In genomic region chr6:87701676-87702588, GRCh38 we compare ENCODE assay signal across 1 cellular context.
TF ChIP-seq lines count a peak whose summit lies in the region.

AKIRIN2 (minus strand) TSS chr6:87702233; CDS start chr6:87701684, 549 bp downstream.

TF ChIP-seq in HepG2, 621 proteins besides CTCF, POLR2A, EP300 and RAD21 (continued from another document and continues in another):
- TF ChIP-seq TFE3 (CRISPR knock-in tag; IDR thresholded peaks at IDR 0.05): 0 out of 2 replicates have a peak, but pooled peaks have one; percentile 57
- TF ChIP-seq ZNF788 (CRISPR knock-in tag; IDR thresholded peaks at IDR 0.05; ENCODE audit: borderline replicate concordance): peak; percentile 62; the same call in 1 of the 2 replicates
- TF ChIP-seq RERE (CRISPR knock-in tag; IDR thresholded peaks at IDR 0.05; ENCODE audit: low read depth): no peak; the same call in 1 of the 2 replicates
- TF ChIP-seq FOSL1 (CRISPR knock-in tag; IDR thresholded peaks at IDR 0.05; ENCODE audit: borderline replicate concordance): no peak
- no peak; the same call in 1 of the 2 replicates for TF ChIP-seq ZC3H13 (CRISPR knock-in tag; IDR thresholded peaks at IDR 0.05)
- no peak for TF ChIP-seq EEA1 (CRISPR knock-in tag; IDR thresholded peaks at IDR 0.05; ENCODE audit: borderline replicate concordance)
- peak; percentile 79 for TF ChIP-seq SP2 (CRISPR knock-in tag; IDR thresholded peaks at IDR 0.05)
- TF ChIP-seq ZNF337 (CRISPR knock-in tag; IDR thresholded peaks at IDR 0.05; ENCODE audit: borderline replicate concordance, low read depth): no peak; the same call in 1 of the 2 replicates
- TF ChIP-seq CHD2 (IDR thresholded peaks at IDR 0.05; ENCODE audit: low read depth, low read length): no peak
- TF ChIP-seq ZNF607 (CRISPR knock-in tag; IDR thresholded peaks at IDR 0.05; ENCODE audit: borderline replicate concordance): no peak
- peak; percentile 68 for TF ChIP-seq PHF8 (CRISPR knock-in tag; IDR thresholded peaks at IDR 0.05)
- TF ChIP-seq TEF (CRISPR knock-in tag; IDR thresholded peaks at IDR 0.05): no peak; the same call in 1 of the 2 replicates
- no peak for TF ChIP-seq PRMT3 (CRISPR knock-in tag; IDR thresholded peaks at IDR 0.05; ENCODE audit: borderline replicate concordance, low read depth)
- no peak for TF ChIP-seq IKZF1 (IDR thresholded peaks at IDR 0.05)
- TF ChIP-seq ZBTB49 (CRISPR knock-in tag; IDR thresholded peaks at IDR 0.05; ENCODE audit: borderline replicate concordance): peak; percentile 10; the same call in 1 of the 2 replicates
- TF ChIP-seq SAP130 (CRISPR knock-in tag; IDR thresholded peaks at IDR 0.05; ENCODE audit: low read depth): peak; percentile 92
- TF ChIP-seq TGIF2 (CRISPR knock-in tag; IDR thresholded peaks at IDR 0.05): peak; percentile 34; the same call in 1 of the 2 replicates
- peak; percentile 87 for TF ChIP-seq HOXA3 (CRISPR knock-in tag; IDR thresholded peaks at IDR 0.05)
- no peak for TF ChIP-seq KLF11 (CRISPR knock-in tag; IDR thresholded peaks at IDR 0.05)
- TF ChIP-seq GPN1 (CRISPR knock-in tag; IDR thresholded peaks at IDR 0.05; ENCODE audit: borderline replicate concordance): no peak
- peak; percentile 18; the same call in 1 of the 2 replicates for TF ChIP-seq FOXP4 (CRISPR knock-in tag; IDR thresholded peaks at IDR 0.05)
- no peak for TF ChIP-seq ZNF558 (CRISPR knock-in tag; IDR thresholded peaks at IDR 0.05; ENCODE audit: borderline replicate concordance)
- TF ChIP-seq ZFP90 (CRISPR knock-in tag; IDR thresholded peaks at IDR 0.05; ENCODE audit: borderline replicate concordance): no peak
- no peak for TF ChIP-seq ZNF33A (CRISPR knock-in tag; IDR thresholded peaks at IDR 0.05; ENCODE audit: borderline replicate concordance)
- TF ChIP-seq MIXL1 (CRISPR knock-in tag; IDR thresholded peaks at IDR 0.05): no peak
- peak; percentile 73; the same call in 1 of the 2 replicates for TF ChIP-seq AFF4 (CRISPR knock-in tag; IDR thresholded peaks at IDR 0.05)
- TF ChIP-seq ZNF441 (CRISPR knock-in tag; IDR thresholded peaks at IDR 0.05; ENCODE audit: borderline replicate concordance): 0 out of 2 replicates have a peak, but pooled peaks have one; percentile 37
- TF ChIP-seq MNT (IDR thresholded peaks at IDR 0.05): peak; percentile 41
- TF ChIP-seq ZBTB8A (CRISPR knock-in tag; IDR thresholded peaks at IDR 0.05; ENCODE audit: borderline replicate concordance, low read depth): no peak
- TF ChIP-seq TCF7 (IDR thresholded peaks at IDR 0.05; ENCODE audit: low read depth): no peak
- no peak for TF ChIP-seq ZUFSP (CRISPR knock-in tag; IDR thresholded peaks at IDR 0.05; ENCODE audit: borderline replicate concordance)
